12 cellular contexts compared by ENCODE assay signal in genomic region chr11:74278721-74279148, GRCh38. TPM values are rescaled to one million over a fixed set of nuclear protein-coding genes. Genes with fewer than 3 reads are reported as not detected.
DNase-seq lines count a peak whose midpoint lies in the region; ATAC-seq and TF ChIP-seq lines count a peak whose summit lies in the region.
"Had no signal": no experiment of that assay in that cellular context is flagged by ENCODE, and none has a peak within 500 bp of the region (broad histone marks: within the 10 kb centered on the region; RNA-seq: fewer than 3 reads in every experiment).

No MANE protein-coding gene starts in this region.

- 6 to 24% (median 8%) methylated on average over 1 of the region's 1 CpG for WGBS in ovary, 3 donors

- H3K4me1 ChIP-seq in ovary (ENCODE audit: insufficient read depth), result peaks cover 2% of the 10 kb centered on the region

- no peak for TF ChIP-seq POLR2A in ovary (IDR thresholded peaks at IDR 0.05)

- POLR2A ChIA-PET in RWPE1 (lab: Yijun Ruan, JAX; ENCODE audit: low non-redundant PET), result no interaction called here

- TF ChIP-seq EP300 in ovary (IDR thresholded peaks at IDR 0.05), result no peak

- no peak overlapping the region for H3K27ac Mint-ChIP-seq in activated CD8-positive, alpha-beta memory T cell treated with anti-CD3 and anti-CD28 coated beads, Interleukin-2, amount 10 ng/mL, durations not matched to agents 7 days and 5 days
- no peak overlapping the region for H3K27ac Mint-ChIP-seq in glutamatergic neuron (ENCODE audit: unreplicated experiment)

- intact Hi-C loops in ovary (cut with DNase I), result no loop called here

- no peaks in the 10 kb centered on the region for H3K36me3 ChIP-seq in ovary

- CTCF ChIA-PET in RWPE1 (lab: Yijun Ruan, JAX), result interaction anchor here (0.5 kb wide), 1 partner anchor 311 kb away, joined by 3 read pairs; no protein-coding TSS in a partner anchor
- CTCF ChIA-PET in activated CD8-positive, alpha-beta memory T cell treated with anti-CD3 and anti-CD28 coated beads, Interleukin-2, amount 10 ng/mL, durations not matched to agents 7 days and 5 days (lab: Charles Lee), result interaction anchor here (0.7 kb wide), 1 partner anchor 9 kb away, joined by 3 read pairs; no protein-coding TSS in a partner anchor

- no peak for ATAC-seq in activated CD8-positive, alpha-beta memory T cell treated with anti-CD3 and anti-CD28 coated beads, Interleukin-2, amount 10 ng/mL, durations not matched to agents 7 days and 5 days
- ATAC-seq: HCT116 had no signal

- DNase-seq in AG09319 (ENCODE audit: extremely low read depth, low read depth) (peak; percentile 80), RWPE1 (ENCODE audit: low spot score) (peak; percentile 36), fibroblast of peridontal ligament (ENCODE audit: extremely low read depth) (peak; percentile 99), ovary (peak; percentile 62 to 82 (median 78)), glutamatergic neuron (no peak), DMS79 (lab: John Stamatoyannopoulos, UW) (no peak), NCI-H69 (lab: John Stamatoyannopoulos, UW) (no peak)
- no peak for DNase-seq in activated CD8-positive, alpha-beta memory T cell treated with anti-CD3 and anti-CD28 coated beads, Interleukin-2, amount 10 ng/mL, durations not matched to agents 7 days and 5 days
- DNase-seq: activated naive CD4-positive, alpha-beta T cell treated with Interleukin-2 at 50 U/mL for 16 hours; NCI-H774; nucleus accumbens had no signal

- H3K9me3 Mint-ChIP-seq in activated CD8-positive, alpha-beta memory T cell treated with anti-CD3 and anti-CD28 coated beads, Interleukin-2, amount 10 ng/mL, durations not matched to agents 7 days and 5 days (ENCODE audit: low read depth), result no peaks in the 10 kb centered on the region
- no peaks in the 10 kb centered on the region for H3K9me3 Mint-ChIP-seq in glutamatergic neuron (ENCODE audit: unreplicated experiment)

- H3K27me3 Mint-ChIP-seq in activated CD8-positive, alpha-beta memory T cell treated with anti-CD3 and anti-CD28 coated beads, Interleukin-2, amount 10 ng/mL, durations not matched to agents 7 days and 5 days, result peaks cover 27% of the 10 kb centered on the region
- no peaks in the 10 kb centered on the region for H3K27me3 Mint-ChIP-seq in glutamatergic neuron (ENCODE audit: unreplicated experiment)

- no peaks in the 10 kb centered on the region for H3K9me3 ChIP-seq in ovary

- no peak overlapping the region for H3K4me3 Mint-ChIP-seq in activated CD8-positive, alpha-beta memory T cell treated with anti-CD3 and anti-CD28 coated beads, Interleukin-2, amount 10 ng/mL, durations not matched to agents 7 days and 5 days
- H3K4me3 Mint-ChIP-seq in glutamatergic neuron (ENCODE audit: unreplicated experiment), result no peak overlapping the region

- H3K4me1 Mint-ChIP-seq in activated CD8-positive, alpha-beta memory T cell treated with anti-CD3 and anti-CD28 coated beads, Interleukin-2, amount 10 ng/mL, durations not matched to agents 7 days and 5 days, result no peaks in the 10 kb centered on the region
- H3K4me1 Mint-ChIP-seq in glutamatergic neuron (ENCODE audit: low read depth, unreplicated experiment), result no peaks in the 10 kb centered on the region

- TF ChIP-seq CTCF in AG09319 (IDR thresholded peaks at IDR 0.05; ENCODE audit: low read depth, low read length), result no peak
- TF ChIP-seq CTCF in RWPE1 (conservative IDR thresholded peaks at IDR 0.05; ENCODE audit: low read depth), result no peak
- TF ChIP-seq CTCF in ovary (IDR thresholded peaks at IDR 0.05), result no peak
- TF ChIP-seq CTCF in glutamatergic neuron (IDR thresholded peaks at IDR 0.05; ENCODE audit: partially characterized antibody, unreplicated experiment), result no peak

- H3K4me3 ChIP-seq in ovary, result no peak overlapping the region

- H3K27ac ChIP-seq in RWPE1, result peak overlapping the region; percentile 74
- H3K27ac ChIP-seq in ovary, result peak overlapping the region in 1 of 2 donors; percentile 23

- H3K27me3 ChIP-seq in ovary, result no peaks in the 10 kb centered on the region

- no peaks in the 10 kb centered on the region for H3K36me3 Mint-ChIP-seq in activated CD8-positive, alpha-beta memory T cell treated with anti-CD3 and anti-CD28 coated beads, Interleukin-2, amount 10 ng/mL, durations not matched to agents 7 days and 5 days
- H3K36me3 Mint-ChIP-seq in glutamatergic neuron (ENCODE audit: unreplicated experiment), result no peaks in the 10 kb centered on the region

RNA-seq across cellular contexts. Expression of gene P4HA3, which starts 32.7 kb away (rescaled TPM):
- total RNA-seq in ovary (1 to 10 TPM in 3 of 7 donors, under 1 TPM in 4; 0.28 to 2.2 (median 0.84) TPM), glutamatergic neuron (ENCODE audit: unreplicated experiment) (not detected)
- 1 to 10 TPM; 1.0 to 5.6 TPM for polyA plus RNA-seq in ovary
- not detected for total RNA-seq in activated CD8-positive, alpha-beta memory T cell treated with anti-CD3 and anti-CD28 coated beads, Interleukin-2, amount 10 ng/mL, durations not matched to agents 7 days and 5 days

Comparison
In these comparisons a context has a peak if more than half of its experiments do, and no peak if none do; other contexts are left out.
1. DNase-seq: peak in AG09319 (single experiment), RWPE1 (single experiment), fibroblast of peridontal ligament (single experiment) and ovary (5 of 5); none in activated CD8-positive, alpha-beta memory T cell treated with anti-CD3 and anti-CD28 coated beads, Interleukin-2, amount 10 ng/mL, durations not matched to agents 7 days and 5 days (single experiment), glutamatergic neuron (single experiment), DMS79 (single experiment) and NCI-H69 (single experiment).